In genomic region chr3:184289426-184289938, GRCh38 we compare ENCODE assay signal across 9 cellular contexts. TPM values are rescaled to one million over a fixed set of nuclear protein-coding genes. Genes with fewer than 3 reads are reported as not detected.
DNase-seq lines count a peak whose midpoint lies in the region; ATAC-seq and TF ChIP-seq lines count a peak whose summit lies in the region.
"Had no signal": no experiment of that assay in that cellular context is flagged by ENCODE, and none has a peak within 500 bp of the region (broad histone marks: within the 10 kb centered on the region; RNA-seq: fewer than 3 reads in every experiment).

No MANE protein-coding gene starts in this region.

- H3K27me3 ChIP-seq in RWPE2 (ENCODE audit: insufficient read depth, poor library complexity, severe bottlenecking) (no peaks in the 10 kb centered on the region), psoas muscle (ENCODE audit: insufficient read depth in 3 of 3, low read length in 2 of 3) (no peaks in the 10 kb centered on the region)

- TF ChIP-seq CTCF in RWPE2 (IDR thresholded peaks at IDR 0.05; ENCODE audit: poor library complexity, severe bottlenecking) (peak; percentile 83), psoas muscle (IDR thresholded peaks at IDR 0.05) (peak; percentile 57)

- ATAC-seq in RWPE2 (ENCODE audit: low read depth): peak; percentile 73
- peak; percentile 65 to 88 (median 82) for ATAC-seq in psoas muscle
- ATAC-seq in HG03135 (IDR thresholded peaks at IDR 0.05; ENCODE audit: unreplicated experiment): no peak

- intact Hi-C loops in psoas muscle (cut with DNase I): loop anchor here (2.0 to 10.0 kb wide), 2 partner anchors 61 to 395 kb away; partner anchors contain the start of gene VWA5B2 (in 1 of the 2)

- H3K27ac ChIP-seq in RWPE2 (ENCODE audit: poor library complexity, severe bottlenecking) (no peak overlapping the region), psoas muscle (no peak overlapping the region)

- H3K9me3 ChIP-seq in RWPE2 (ENCODE audit: severe bottlenecking): no peaks in the 10 kb centered on the region
- no peaks in the 10 kb centered on the region for H3K9me3 ChIP-seq in psoas muscle

- 6 to 10% (median 8%) methylated on average over 10 of the region's 10 CpGs for WGBS in psoas muscle, 3 donors

- peak; percentile 62 for DNase-seq in EH (ENCODE audit: low read depth)
- peak; percentile 64 for DNase-seq in M059J (ENCODE audit: low read depth)
- no peak for DNase-seq in RWPE2 (ENCODE audit: low spot score)
- peak; percentile 41 for DNase-seq in activated effector memory CD4-positive, alpha-beta T cell treated with Interleukin-2 at 50 U/mL for 16 hours
- peak; percentile 64 for DNase-seq in germinal center (ENCODE audit: low spot score)
- peak; percentile 45 to 71 for DNase-seq in psoas muscle
- DNase-seq in mesenteric fat pad (ENCODE audit: low spot score): no peak

- no peaks in the 10 kb centered on the region for H3K4me1 ChIP-seq in RWPE2 (ENCODE audit: insufficient read depth, poor library complexity, severe bottlenecking)
- no peaks in the 10 kb centered on the region for H3K4me1 ChIP-seq in psoas muscle

- H3K36me3 ChIP-seq in RWPE2 (ENCODE audit: low read depth) (no peaks in the 10 kb centered on the region), psoas muscle (ENCODE audit: insufficient read depth in 1 of 2, low read depth in 1 of 2) (no peaks in the 10 kb centered on the region)

- no peak overlapping the region for H3K4me3 ChIP-seq in RWPE2 (ENCODE audit: severe bottlenecking)
- no peak overlapping the region for H3K4me3 ChIP-seq in psoas muscle

RNA-seq across cellular contexts. Expression of gene PSMD2, which starts 9.6 kb away (rescaled TPM):
- total RNA-seq in M059J (2014; rRNA removed; shearing (Covaris generic)): 902 and 1,026 TPM in 2 replicates
- 100 to 1,000 TPM; 338 to 440 (median 424) TPM for total RNA-seq in psoas muscle
- polyA plus RNA-seq in psoas muscle: 100 to 1,000 TPM; 344 to 898 (median 873) TPM
- total RNA-seq in mesenteric fat pad: 211 TPM

RNA-seq across cellular contexts. Expression of gene ECE2, which starts 13.7 kb away (rescaled TPM):
- not detected in 2 replicates for total RNA-seq in M059J (2014; rRNA removed; shearing (Covaris generic))
- total RNA-seq in psoas muscle: not detected
- polyA plus RNA-seq in psoas muscle: not detected
- total RNA-seq in mesenteric fat pad: not detected
- total RNA-seq: activated CD8-positive, alpha-beta memory T cell treated with anti-CD3 and anti-CD28 coated beads for 36 hours had no signal

RNA-seq across cellular contexts. Expression of gene EIF4G1, which starts 24.9 kb away (rescaled TPM):
- 231 and 422 TPM in 2 replicates for total RNA-seq in M059J (2014; rRNA removed; shearing (Covaris generic))
- total RNA-seq in psoas muscle (100 to 1,000 TPM; 448 to 726 (median 633) TPM), mesenteric fat pad (361 TPM)
- polyA plus RNA-seq in psoas muscle: 100 to 1,000 TPM; 395 to 787 (median 628) TPM

RNA-seq across cellular contexts. Expression of gene CAMK2N2, which starts 28.1 kb away (rescaled TPM):
- 1.1 TPM in 1 of 2 replicates, not detected in the other for total RNA-seq in M059J (2014; rRNA removed; shearing (Covaris generic))
- total RNA-seq in psoas muscle: not detected
- polyA plus RNA-seq in psoas muscle: under 1 TPM in 2 of 3 donors, not detected in 1; 0.01 to 0.52 TPM
- not detected for total RNA-seq in mesenteric fat pad

RNA-seq across cellular contexts. Expression of gene EEF1AKMT4, which starts 40.0 kb away (rescaled TPM):
- 9.7 and 9.9 TPM in 2 replicates for total RNA-seq in M059J (2014; rRNA removed; shearing (Covaris generic))
- 1 to 10 TPM; 1.8 to 8.2 (median 6.2) TPM for total RNA-seq in psoas muscle
- 10 to 100 TPM in 2 of 3 donors, 1 to 10 TPM in 1; 9.0 to 25.5 (median 10.1) TPM for polyA plus RNA-seq in psoas muscle
- 4.0 TPM for total RNA-seq in mesenteric fat pad

Comparison
In these comparisons a context has a peak if more than half of its experiments do, and no peak if none do; other contexts are left out.
1. DNase-seq: peak in EH (single experiment), M059J (single experiment), activated effector memory CD4-positive, alpha-beta T cell treated with Interleukin-2 at 50 U/mL for 16 hours (single experiment), germinal center (single experiment) and psoas muscle (2 of 2); none in RWPE2 (single experiment) and mesenteric fat pad (single experiment).